16 cellular contexts compared by ENCODE assay signal in the genomic region with DNA sequence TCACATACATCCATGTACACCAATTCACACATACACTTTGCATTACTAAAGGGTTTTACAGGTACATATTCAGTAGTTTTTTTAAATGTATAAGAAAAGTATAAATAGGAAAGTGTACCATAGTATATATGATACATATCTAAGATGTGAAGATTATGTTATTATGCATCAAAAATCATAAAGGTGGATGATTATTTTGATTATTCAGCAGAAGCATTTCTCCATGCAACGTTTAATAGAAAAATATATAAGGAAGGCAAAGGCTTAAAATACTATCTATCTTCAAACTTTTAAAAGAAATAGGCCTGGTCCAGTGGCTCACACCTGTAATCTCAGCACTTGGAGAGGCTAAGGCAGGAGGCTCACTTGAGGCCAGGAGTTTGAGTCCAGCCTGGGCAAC.
DNase-seq lines count a peak whose midpoint lies in the region; ATAC-seq and TF ChIP-seq lines count a peak whose summit lies in the region.
"Had no signal": no experiment of that assay in that cellular context is flagged by ENCODE, and none has a peak within 500 bp of the region (broad histone marks: within the 10 kb centered on the region; RNA-seq: fewer than 3 reads in every experiment).

No MANE protein-coding gene starts in this region.

- peaks cover 10% of the 10 kb centered on the region for H3K9me3 Mint-ChIP-seq in activated naive CD4-positive, alpha-beta T cell treated with anti-CD3 and anti-CD28 coated beads, Interleukin-2, amount 10 ng/mL, durations not matched to agents 7 days and 5 days
- H3K9me3 Mint-ChIP-seq in effector memory CD8-positive, alpha-beta T cell, result no peaks in the 10 kb centered on the region
- no peaks in the 10 kb centered on the region for H3K9me3 Mint-ChIP-seq in activated T-cell treated with anti-CD3 and anti-CD28 coated beads, Interleukin-2, amount 50 U/mL, for 4 hours

- intact Hi-C loops in stomach (cut with DNase I; ENCODE audit: low total_unique reads), result no loop called here

- DNase-seq in activated naive CD4-positive, alpha-beta T cell treated with anti-CD3 and anti-CD28 coated beads, Interleukin-2, amount 10 ng/mL, durations not matched to agents 7 days and 5 days, result no peak
- DNase-seq in activated naive CD4-positive, alpha-beta T cell treated with Interleukin-2 at 50 U/mL for 16 hours, result no peak
- no peak for DNase-seq in T-helper 17 cell
- DNase-seq in effector memory CD8-positive, alpha-beta T cell, result no peak
- no peak for DNase-seq in stomach
- no peak for DNase-seq in HuH-7.5 (ENCODE audit: low spot score)
- no peak for DNase-seq in activated T-cell treated with anti-CD3 and anti-CD28 coated beads, Interleukin-2, amount 50 U/mL, for 4 hours
- DNase-seq: AML-193, C1 segment of cervical spinal cord, Caco-2, GOT3, HCEC 1CT, NCI-H1930, SHP77 treated with DMSO at 0.1 percent for 48 hours had no signal

- H3K27ac ChIP-seq in stomach, result peak overlapping the region in 3 of 5 donors; percentile 46 to 87 (median 86)
- H3K27ac ChIP-seq: SK-N-MC had no signal

- H3K4me1 ChIP-seq in stomach, result peaks cover 8 to 27% (median 10%) of the 10 kb centered on the region in 4 donors
- H3K4me1 ChIP-seq: Caco-2 had no signal

- H3K27me3 ChIP-seq in stomach, result no peaks in the 10 kb centered on the region

- 36 to 95% (median 75%) methylated on average over 1 of the region's 1 CpG for WGBS in stomach, 5 donors

- no peak overlapping the region for H3K4me3 Mint-ChIP-seq in activated naive CD4-positive, alpha-beta T cell treated with anti-CD3 and anti-CD28 coated beads, Interleukin-2, amount 10 ng/mL, durations not matched to agents 7 days and 5 days
- no peak overlapping the region for H3K4me3 Mint-ChIP-seq in T-helper 17 cell
- H3K4me3 Mint-ChIP-seq in effector memory CD8-positive, alpha-beta T cell, result peak overlapping the region in 1 of 2 donors; percentile 45
- no peak overlapping the region for H3K4me3 Mint-ChIP-seq in activated T-cell treated with anti-CD3 and anti-CD28 coated beads, Interleukin-2, amount 50 U/mL, for 4 hours

- H3K4me3 ChIP-seq in stomach, result no peak overlapping the region
- H3K4me3 ChIP-seq: SK-N-MC had no signal

- TF ChIP-seq EP300 in stomach (IDR thresholded peaks at IDR 0.05), result no peak

- peaks cover 32% of the 10 kb centered on the region for H3K4me1 Mint-ChIP-seq in activated naive CD4-positive, alpha-beta T cell treated with anti-CD3 and anti-CD28 coated beads, Interleukin-2, amount 10 ng/mL, durations not matched to agents 7 days and 5 days
- H3K4me1 Mint-ChIP-seq in T-helper 17 cell, result peaks cover 17% of the 10 kb centered on the region
- H3K4me1 Mint-ChIP-seq in effector memory CD8-positive, alpha-beta T cell (ENCODE audit: low read depth in 2 of 2), result peaks cover 22 to 31% of the 10 kb centered on the region in 2 donors
- H3K4me1 Mint-ChIP-seq in activated T-cell treated with anti-CD3 and anti-CD28 coated beads, Interleukin-2, amount 50 U/mL, for 4 hours (ENCODE audit: low read depth), result peaks cover 36% of the 10 kb centered on the region

- H3K36me3 Mint-ChIP-seq in activated naive CD4-positive, alpha-beta T cell treated with anti-CD3 and anti-CD28 coated beads, Interleukin-2, amount 10 ng/mL, durations not matched to agents 7 days and 5 days, result peaks cover 19% of the 10 kb centered on the region
- H3K36me3 Mint-ChIP-seq in T-helper 17 cell (ENCODE audit: low read depth), result peaks cover 3% of the 10 kb centered on the region
- peaks cover 6% of the 10 kb centered on the region for H3K36me3 Mint-ChIP-seq in effector memory CD8-positive, alpha-beta T cell (ENCODE audit: insufficient read depth)
- H3K36me3 Mint-ChIP-seq in activated T-cell treated with anti-CD3 and anti-CD28 coated beads, Interleukin-2, amount 50 U/mL, for 4 hours (ENCODE audit: insufficient read depth), result no peaks in the 10 kb centered on the region

- ATAC-seq in T-helper 17 cell (no peak), HG03432 (IDR thresholded peaks at IDR 0.05; ENCODE audit: unreplicated experiment) (no peak)
- ATAC-seq in effector memory CD8-positive, alpha-beta T cell (replicated peaks), result no peak
- ATAC-seq in activated T-cell treated with anti-CD3 and anti-CD28 coated beads, Interleukin-2, amount 50 U/mL, for 4 hours, result no peak

- no peaks in the 10 kb centered on the region for H3K9me3 ChIP-seq in T-helper 17 cell (ENCODE audit: control insufficient read depth, low read length, poor library complexity, severe bottlenecking)
- no peaks in the 10 kb centered on the region for H3K9me3 ChIP-seq in stomach
- H3K9me3 ChIP-seq: Caco-2 had no signal

- no peak for TF ChIP-seq POLR2A in stomach (IDR thresholded peaks at IDR 0.05)

- CTCF ChIA-PET in activated naive CD4-positive, alpha-beta T cell treated with anti-CD3 and anti-CD28 coated beads, Interleukin-2, amount 10 ng/mL, durations not matched to agents 7 days and 5 days (lab: Charles Lee), result interaction anchor here (0.8 kb wide), 1 partner anchor 211 kb away, joined by 5 read pairs; no protein-coding TSS in a partner anchor

- H3K36me3 ChIP-seq in stomach, result no peaks in the 10 kb centered on the region

- H3K27me3 Mint-ChIP-seq in activated naive CD4-positive, alpha-beta T cell treated with anti-CD3 and anti-CD28 coated beads, Interleukin-2, amount 10 ng/mL, durations not matched to agents 7 days and 5 days, result no peaks in the 10 kb centered on the region
- no peaks in the 10 kb centered on the region for H3K27me3 Mint-ChIP-seq in T-helper 17 cell
- H3K27me3 Mint-ChIP-seq in effector memory CD8-positive, alpha-beta T cell, result no peaks in the 10 kb centered on the region
- H3K27me3 Mint-ChIP-seq in activated T-cell treated with anti-CD3 and anti-CD28 coated beads, Interleukin-2, amount 50 U/mL, for 4 hours (ENCODE audit: low read depth), result no peaks in the 10 kb centered on the region

- TF ChIP-seq CTCF in stomach (IDR thresholded peaks at IDR 0.05), result no peak

- peak overlapping the region; percentile 97 for H3K27ac Mint-ChIP-seq in activated naive CD4-positive, alpha-beta T cell treated with anti-CD3 and anti-CD28 coated beads, Interleukin-2, amount 10 ng/mL, durations not matched to agents 7 days and 5 days
- H3K27ac Mint-ChIP-seq in T-helper 17 cell, result peak overlapping the region; percentile 76
- peak overlapping the region; percentile 86 to 93 for H3K27ac Mint-ChIP-seq in effector memory CD8-positive, alpha-beta T cell
